In genomic region chr1:161933592-161934277, GRCh38 we compare ENCODE assay signal across 16 cellular contexts.
A peak's percentile ranks its signal among the peaks of the same experiment; 100 is the strongest.
DNase-seq lines count a peak whose midpoint lies in the region; ATAC-seq and TF ChIP-seq lines count a peak whose summit lies in the region.
"Had no signal": no experiment of that assay in that cellular context is flagged by ENCODE, and none has a peak within 500 bp of the region (broad histone marks: within the 10 kb centered on the region; RNA-seq: fewer than 3 reads in every experiment).

No MANE protein-coding gene starts in this region.

- peak; percentile 20 to 25 for ATAC-seq in activated T-cell treated with anti-CD3 and anti-CD28 coated beads, Interleukin-2, amount 50 U/mL, for 72 hours (replicated peaks in 1 of 2)
- ATAC-seq in HG03196 (IDR thresholded peaks at IDR 0.05; ENCODE audit: unreplicated experiment): peak; percentile 34
- peak; percentile 55 for ATAC-seq in activated CD8-positive, alpha-beta T cell treated with anti-CD3 and anti-CD28 coated beads, Interleukin-2, amount 10 ng/mL, durations not matched to agents 7 days and 5 days
- peak; percentile 68 for ATAC-seq in stimulated activated naive CD8-positive, alpha-beta T cell treated with anti-CD3 and anti-CD28 coated beads, Interleukin-15, amount 100 ng/mL, for 72 hours
- ATAC-seq in GM21515 (IDR thresholded peaks at IDR 0.05; ENCODE audit: unreplicated experiment): no peak
- ATAC-seq: psoas muscle; stimulated activated memory B cell treated with anti-CD40 and anti-IgM and Interleukin-4, amounts not matched to agents 10 μg/mL and 1 μg/mL and 100 μg/mL, for 72 hours had no signal

- peaks cover 0 to 1% of the 10 kb centered on the region in 2 donors for H3K9me3 Mint-ChIP-seq in activated T-cell treated with anti-CD3 and anti-CD28 coated beads, Interleukin-2, amount 50 U/mL, for 72 hours
- no peaks in the 10 kb centered on the region for H3K9me3 Mint-ChIP-seq in activated CD8-positive, alpha-beta T cell treated with anti-CD3 and anti-CD28 coated beads, Interleukin-2, amount 10 ng/mL, durations not matched to agents 7 days and 5 days (ENCODE audit: insufficient read depth)
- no peaks in the 10 kb centered on the region for H3K9me3 Mint-ChIP-seq in stimulated activated naive CD8-positive, alpha-beta T cell treated with anti-CD3 and anti-CD28 coated beads, Interleukin-15, amount 100 ng/mL, for 72 hours
- H3K9me3 Mint-ChIP-seq: stimulated activated memory B cell treated with anti-CD40 and anti-IgM and Interleukin-4, amounts not matched to agents 10 μg/mL and 1 μg/mL and 100 μg/mL, for 72 hours had no signal

- no peak for DNase-seq in activated T-cell treated with anti-CD3 and anti-CD28 coated beads, Interleukin-2, amount 50 U/mL, for 72 hours
- DNase-seq in activated T-cell treated with anti-CD3 and anti-CD28 coated beads for 4 hours (no peak), erythroblast (lab: John Stamatoyannopoulos, UW) (no peak), NK-92 (lab: John Stamatoyannopoulos, UW; ENCODE audit: unreplicated experiment) (no peak)
- DNase-seq in activated CD8-positive, alpha-beta T cell treated with anti-CD3 and anti-CD28 coated beads, Interleukin-2, amount 10 ng/mL, durations not matched to agents 7 days and 5 days: no peak
- no peak for DNase-seq in stimulated activated naive CD8-positive, alpha-beta T cell treated with anti-CD3 and anti-CD28 coated beads, Interleukin-15, amount 100 ng/mL, for 72 hours
- DNase-seq: activated CD4-positive, CD25-positive, alpha-beta regulatory T cell treated with anti-CD3 and anti-CD28 coated beads, Interleukin-2, amount 50 U/mL, for 72 hours; adrenal gland; mucosa of descending colon; NCI-H526; psoas muscle; SHP77 treated with DMSO at 0.1 percent for 48 hours; stimulated activated CD4-positive, alpha-beta T cell treated with anti-CD3 and anti-CD28 coated beads, Interleukin-2, amount 100 ng/mL, for 24 hours had no signal

- peak overlapping the region; percentile 5 for H3K27ac Mint-ChIP-seq in activated T-cell treated with anti-CD3 and anti-CD28 coated beads, Interleukin-2, amount 50 U/mL, for 72 hours
- peak overlapping the region; percentile 75 for H3K27ac Mint-ChIP-seq in activated CD8-positive, alpha-beta T cell treated with anti-CD3 and anti-CD28 coated beads, Interleukin-2, amount 10 ng/mL, durations not matched to agents 7 days and 5 days
- H3K27ac Mint-ChIP-seq in stimulated activated naive CD8-positive, alpha-beta T cell treated with anti-CD3 and anti-CD28 coated beads, Interleukin-15, amount 100 ng/mL, for 72 hours: peak overlapping the region in 1 of 2 donors; percentile 2
- H3K27ac Mint-ChIP-seq: stimulated activated memory B cell treated with anti-CD40 and anti-IgM and Interleukin-4, amounts not matched to agents 10 μg/mL and 1 μg/mL and 100 μg/mL, for 72 hours had no signal

- peak overlapping the region; percentile 2 to 28 for H3K4me3 Mint-ChIP-seq in activated T-cell treated with anti-CD3 and anti-CD28 coated beads, Interleukin-2, amount 50 U/mL, for 72 hours
- peak overlapping the region; percentile 24 for H3K4me3 Mint-ChIP-seq in activated CD8-positive, alpha-beta T cell treated with anti-CD3 and anti-CD28 coated beads, Interleukin-2, amount 10 ng/mL, durations not matched to agents 7 days and 5 days
- H3K4me3 Mint-ChIP-seq in stimulated activated naive CD8-positive, alpha-beta T cell treated with anti-CD3 and anti-CD28 coated beads, Interleukin-15, amount 100 ng/mL, for 72 hours: peak overlapping the region; percentile 27 to 41
- H3K4me3 Mint-ChIP-seq: stimulated activated memory B cell treated with anti-CD40 and anti-IgM and Interleukin-4, amounts not matched to agents 10 μg/mL and 1 μg/mL and 100 μg/mL, for 72 hours had no signal

- peaks cover 2 to 10% of the 10 kb centered on the region in 2 donors for H3K36me3 Mint-ChIP-seq in activated T-cell treated with anti-CD3 and anti-CD28 coated beads, Interleukin-2, amount 50 U/mL, for 72 hours (ENCODE audit: insufficient read depth in 2 of 2)
- peaks cover 17% of the 10 kb centered on the region for H3K36me3 Mint-ChIP-seq in activated CD8-positive, alpha-beta T cell treated with anti-CD3 and anti-CD28 coated beads, Interleukin-2, amount 10 ng/mL, durations not matched to agents 7 days and 5 days (ENCODE audit: low read depth)

- H3K4me1 Mint-ChIP-seq in activated T-cell treated with anti-CD3 and anti-CD28 coated beads, Interleukin-2, amount 50 U/mL, for 72 hours (ENCODE audit: low read depth): peaks cover 46% of the 10 kb centered on the region
- H3K4me1 Mint-ChIP-seq in activated CD8-positive, alpha-beta T cell treated with anti-CD3 and anti-CD28 coated beads, Interleukin-2, amount 10 ng/mL, durations not matched to agents 7 days and 5 days (ENCODE audit: low read depth): peaks cover 30% of the 10 kb centered on the region
- H3K4me1 Mint-ChIP-seq in stimulated activated naive CD8-positive, alpha-beta T cell treated with anti-CD3 and anti-CD28 coated beads, Interleukin-15, amount 100 ng/mL, for 72 hours: peaks cover 41% of the 10 kb centered on the region

- CTCF ChIA-PET in activated CD8-positive, alpha-beta T cell treated with anti-CD3 and anti-CD28 coated beads, Interleukin-2, amount 10 ng/mL, durations not matched to agents 7 days and 5 days (lab: Charles Lee): interaction anchor here (1.1 to 1.6 kb wide), 5 partner anchors 19 to 142 kb away, joined by 3 to 6 read pairs (median 5); no protein-coding TSS in a partner anchor

- no peak for TF ChIP-seq POLR2A in erythroblast (IDR thresholded peaks at IDR 0.05; ENCODE audit: low read length)

- H3K27me3 Mint-ChIP-seq in activated T-cell treated with anti-CD3 and anti-CD28 coated beads, Interleukin-2, amount 50 U/mL, for 72 hours (ENCODE audit: low read depth): no peaks in the 10 kb centered on the region
- H3K27me3 Mint-ChIP-seq in activated CD8-positive, alpha-beta T cell treated with anti-CD3 and anti-CD28 coated beads, Interleukin-2, amount 10 ng/mL, durations not matched to agents 7 days and 5 days (ENCODE audit: low read depth): no peaks in the 10 kb centered on the region
- no peaks in the 10 kb centered on the region for H3K27me3 Mint-ChIP-seq in stimulated activated naive CD8-positive, alpha-beta T cell treated with anti-CD3 and anti-CD28 coated beads, Interleukin-15, amount 100 ng/mL, for 72 hours
- H3K27me3 Mint-ChIP-seq: stimulated activated memory B cell treated with anti-CD40 and anti-IgM and Interleukin-4, amounts not matched to agents 10 μg/mL and 1 μg/mL and 100 μg/mL, for 72 hours had no signal

- POLR2A ChIA-PET in activated CD8-positive, alpha-beta T cell treated with anti-CD3 and anti-CD28 coated beads, Interleukin-2, amount 10 ng/mL, durations not matched to agents 7 days and 5 days (lab: Charles Lee): interaction anchor here (1.4 kb wide), 1 partner anchor 10 kb away, joined by 3 read pairs; no protein-coding TSS in a partner anchor
